33 cellular contexts compared by ENCODE assay signal in the genomic region with DNA sequence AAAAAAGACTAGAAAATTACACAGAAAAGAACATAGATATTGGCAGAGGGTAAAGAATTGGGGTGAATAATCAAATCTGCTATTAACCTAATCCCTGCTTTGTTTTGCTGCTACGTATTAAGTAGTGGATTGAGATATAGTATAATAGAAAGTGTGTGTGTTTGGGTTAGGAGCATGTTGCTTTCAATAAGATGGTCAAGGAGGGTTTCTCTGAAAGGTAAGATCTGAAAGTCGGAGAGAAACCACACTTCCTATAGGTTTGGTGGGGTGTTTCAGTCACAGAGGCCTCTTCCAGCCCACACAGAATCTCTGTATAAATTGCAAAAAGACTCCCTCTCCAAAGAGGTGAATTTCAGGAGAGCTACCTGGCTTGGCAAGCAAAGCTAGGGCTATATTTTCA.
"Had no signal": no experiment of that assay in that cellular context is flagged by ENCODE, and none has a peak within 500 bp of the region (broad histone marks: within the 10 kb centered on the region; RNA-seq: fewer than 3 reads in every experiment).

No MANE protein-coding gene starts in this region.

- DNase-seq: Karpas-422, KBM-7, NCI-H1048, NCI-H1092 treated with DMSO at 0.1 percent for 48 hours, NCI-H1105 treated with DMSO at 0.1 percent for 48 hours, NCI-H1417, NCI-H1436, NCI-H146, NCI-H1694, NCI-H187, NCI-H1930, NCI-H2029 treated with DMSO at 0.1 percent for 48 hours, NCI-H2081 treated with DMSO at 0.1 percent for 48 hours, NCI-H2107, NCI-H2171, NCI-H226, NCI-H446 treated with DMSO at 0.1 percent for 48 hours, NCI-H510A, NCI-H524, NCI-H526, NCI-H69, NCI-H748 treated with DMSO at 0.1 percent for 48 hours, NCI-H82, PC-9, SHP77, SIG-M5, SJCRH30 had no signal

- H3K27me3 ChIP-seq: SJCRH30 had no signal

- ATAC-seq: Panc1, Right ventricle myocardium inferior, SK-N-SH treated with all-trans-retinoic acid at 6 μM for 48 hours had no signal

- H3K4me2 ChIP-seq: KMS-11, PC-9 had no signal

- H3K9ac ChIP-seq: KMS-11 had no signal

- H2AFZ ChIP-seq: PC-9 had no signal

- H3K36me3 ChIP-seq: SJCRH30 had no signal

- H3K9me3 ChIP-seq: SJCRH30 had no signal

- H3K4me1 ChIP-seq: SJCRH30 had no signal

- H3K27ac ChIP-seq: KMS-11, PC-9, RWPE1, SJCRH30, SK-N-MC had no signal

- H3K4me3 ChIP-seq: PC-9, SJCRH30, SK-N-MC had no signal
